In genomic region chr15:89814112-89814742, GRCh38 we compare ENCODE assay signal across 7 cellular contexts. TPM values are rescaled to one million over a fixed set of nuclear protein-coding genes. Genes with fewer than 3 reads are reported as not detected.
DNase-seq lines count a peak whose midpoint lies in the region; ATAC-seq, FAIRE-seq and TF ChIP-seq lines count a peak whose summit lies in the region.

No MANE protein-coding gene starts in this region.

- H3K27ac ChIP-seq in GM23338 (ENCODE audit: low read depth) = no peak overlapping the region
- peak overlapping the region; percentile 66 for H3K27ac ChIP-seq in hepatocyte
- peak overlapping the region in 7 of 8 donors; percentile 76 to 96 (median 86) for H3K27ac ChIP-seq in spleen

- intact Hi-C loops in spleen (cut with DNase I; ENCODE audit: low total_unique reads) = no loop called here

- FAIRE-seq in D721Med (lab: Jason Lieb, UNC) = no peak

- ATAC-seq in GM23338 = peak; percentile 59
- no peak for ATAC-seq in GM21619 (IDR thresholded peaks at IDR 0.05; ENCODE audit: unreplicated experiment)
- ATAC-seq in activated CD4-positive, CD25-positive, alpha-beta regulatory T cell treated with anti-CD3 and anti-CD28 coated beads, Interleukin-2, amount 50 U/mL, for 24 hours = no peak

- H3K27ac Mint-ChIP-seq in GM23338 = no peak overlapping the region

- H3K4me1 Mint-ChIP-seq in GM23338 = no peaks in the 10 kb centered on the region

- peaks cover 14% of the 10 kb centered on the region for H3K9me3 Mint-ChIP-seq in GM23338

- H3K36me3 ChIP-seq in GM23338 (ENCODE audit: insufficient read depth) (no peaks in the 10 kb centered on the region), hepatocyte (replicated peaks; ENCODE audit: insufficient read depth, low read depth) (no peaks in the 10 kb centered on the region), spleen (no peaks in the 10 kb centered on the region)

- peaks cover 47% of the 10 kb centered on the region for H3K27me3 Mint-ChIP-seq in GM23338 (ENCODE audit: insufficient read depth, low read depth, poor library complexity)

- H3K4me2 ChIP-seq in GM23338 (peak overlapping the region; percentile 80), hepatocyte (peak overlapping the region; percentile 94)

- H3K4me1 ChIP-seq in GM23338 (ENCODE audit: insufficient read depth) = no peaks in the 10 kb centered on the region
- H3K4me1 ChIP-seq in hepatocyte (ENCODE audit: insufficient read depth) = peaks cover 12% of the 10 kb centered on the region
- peaks cover 7 to 42% (median 15%) of the 10 kb centered on the region in 6 donors for H3K4me1 ChIP-seq in spleen

- DNase-seq in GM23338 (ENCODE audit: low spot score) = peak; percentile 60
- peak; percentile 43 for DNase-seq in UCSD-AML1 (lab: John Stamatoyannopoulos, UW; ENCODE audit: unreplicated experiment)
- no peak for DNase-seq in hepatocyte (ENCODE audit: low spot score)
- peak; percentile 87 for DNase-seq in spleen
- no peak for DNase-seq in D721Med (ENCODE audit: insufficient read length, low spot score)

- H3K4me3 ChIP-seq in GM23338 (peak overlapping the region; percentile 71), hepatocyte (peak overlapping the region; percentile 67), spleen (peak overlapping the region; percentile 7 to 74 (median 51))

- H3K79me2 ChIP-seq in GM23338 (replicated peaks; ENCODE audit: insufficient read depth) = no peaks in the 10 kb centered on the region
- H3K79me2 ChIP-seq in hepatocyte = peaks cover 38% of the 10 kb centered on the region

- no peaks in the 10 kb centered on the region for H3K9me3 ChIP-seq in hepatocyte (ENCODE audit: low read depth)
- peaks cover 0 to 11% (median 3%) of the 10 kb centered on the region in 8 donors for H3K9me3 ChIP-seq in spleen

- H3F3A ChIP-seq in GM23338 (replicated peaks; ENCODE audit: low read depth) = no peaks in the 10 kb centered on the region

- WGBS in hepatocyte (ENCODE audit: low lambda C conversion rate, missing lambda C conversion rate) = 46% methylated on average over 42 of the region's 56 CpGs
- WGBS in spleen, 5 donors = 6 to 19% (median 7%) methylated on average over 14 to 56 of the region's 56 CpGs

- H3K27me3 ChIP-seq in GM23338 (ENCODE audit: insufficient read depth) (peaks cover 37% of the 10 kb centered on the region), hepatocyte (peaks cover 7% of the 10 kb centered on the region), spleen (replicated peaks in 1 of 7) (peaks cover 5 to 69% (median 36%) of the 10 kb centered on the region in 7 donors)

- H4K20me1 ChIP-seq in GM23338 (replicated peaks; ENCODE audit: insufficient read depth) (no peaks in the 10 kb centered on the region; the same call in 1 of the 2 replicates), hepatocyte (ENCODE audit: insufficient read depth, poor library complexity, severe bottlenecking) (no peaks in the 10 kb centered on the region)

- H2AFZ ChIP-seq in GM23338 (peak overlapping the region; percentile 85; the same call in 1 of the 2 replicates), hepatocyte (peak overlapping the region; percentile 98)

- H3K9me2 ChIP-seq in GM23338 (ENCODE audit: insufficient read depth) (no peaks in the 10 kb centered on the region), hepatocyte (replicated peaks; ENCODE audit: insufficient read depth) (no peaks in the 10 kb centered on the region)

- no peak for TF ChIP-seq CTCF in GM23338 (conservative IDR thresholded peaks at IDR 0.05; ENCODE audit: low read depth in 2 of 2)
- no peak for TF ChIP-seq CTCF in hepatocyte (IDR thresholded peaks at IDR 0.05; ENCODE audit: poor library complexity)
- TF ChIP-seq CTCF in spleen (IDR thresholded peaks at IDR 0.05 in 8 of 11, conservative IDR thresholded peaks at IDR 0.05 in 3 of 11) = no peak
- no peak for TF ChIP-seq CTCF in D721Med (IDR thresholded peaks at IDR 0.05; ENCODE audit: insufficient read depth, missing control alignments)

- H3K4me3 Mint-ChIP-seq in GM23338 = peak overlapping the region; percentile 70; the same call in 2 of the 3 replicates

- H3K36me3 Mint-ChIP-seq in GM23338 (ENCODE audit: low read depth) = 0 out of 3 replicates have a peak, but pooled peaks cover 6% of the 10 kb centered on the region

- no peak for TF ChIP-seq POLR2A in spleen (IDR thresholded peaks at IDR 0.05)

TF ChIP-seq in GM23338, 12 proteins besides CTCF, POLR2A, EP300 and RAD21:
- TF ChIP-seq CREB1 (CRISPR knock-in tag; IDR thresholded peaks at IDR 0.05; ENCODE audit: low read depth) = no peak
- TF ChIP-seq STAT1 (IDR thresholded peaks at IDR 0.05; ENCODE audit: unreplicated experiment) = no peak
- peak; percentile 55 for TF ChIP-seq EZH2 (IDR thresholded peaks at IDR 0.05; ENCODE audit: low read depth, unreplicated experiment)

RNA-seq across cellular contexts. Expression of gene ANPEP, which starts 0.4 kb away (rescaled TPM):
- total RNA-seq in GM23338 (2014; rRNA removed; shearing (Covaris generic)) = 0.58 and 0.80 TPM in 2 replicates
- polyA plus RNA-seq in GM23338 (2016; fragmentation: Nextera tagmentation; extraction: Ambion mirVana) (0.87 and 1.8 TPM in 2 replicates), hepatocyte (123 and 166 TPM in 2 replicates), spleen (10 to 100 TPM in 1 of 3 donors, 1 to 10 TPM in 2; 1.3 to 11.0 (median 7.7) TPM)
- total RNA-seq in hepatocyte (115 and 137 TPM in 2 replicates), spleen (100 to 1,000 TPM in 1 of 7 donors, 10 to 100 TPM in 6; 16.6 to 226 (median 35.1) TPM)

RNA-seq across cellular contexts. Expression of gene MESP2, which starts 38.1 kb away (rescaled TPM):
- total RNA-seq in GM23338 (2014; rRNA removed; shearing (Covaris generic)) = 0.16 and 1.3 TPM in 2 replicates
- 0.24 and 0.68 TPM in 2 replicates for polyA plus RNA-seq in GM23338 (2016; fragmentation: Nextera tagmentation; extraction: Ambion mirVana)
- total RNA-seq in hepatocyte = 0.30 and 1.2 TPM in 2 replicates
- not detected in 2 replicates for polyA plus RNA-seq in hepatocyte
- total RNA-seq in spleen = not detected
- under 1 TPM in 1 of 3 donors, not detected in 2; 0.05 TPM for polyA plus RNA-seq in spleen

Comparison
In these comparisons a context has a peak if more than half of its experiments do, and no peak if none do; other contexts are left out.
1. DNase-seq: peak in GM23338 (single experiment), UCSD-AML1 (single experiment) and spleen (single experiment); none in hepatocyte (single experiment) and D721Med (single experiment).
2. Peak in every context shown above with its lines, with median percentiles within 50 percentile points of each other: H3K4me3 ChIP-seq.